ENCODE assay signal across 12 cellular contexts in genomic region chr6:44188819-44189218, GRCh38. TPM values are rescaled to one million over a fixed set of nuclear protein-coding genes. Genes with fewer than 3 reads are reported as not detected.
"Had no signal": no experiment of that assay in that cellular context is flagged by ENCODE, and none has a peak within 500 bp of the region (broad histone marks: within the 10 kb centered on the region; RNA-seq: fewer than 3 reads in every experiment).

No MANE protein-coding gene starts in this region.

- H3K4me1 ChIP-seq: HAP-1 had no signal

- H3K4me3 ChIP-seq: GM23248, GM23338, HAP-1 had no signal

- FAIRE-seq: H1, H54 had no signal

- H2AFZ ChIP-seq: GM23248 had no signal

- H3K9ac ChIP-seq: GM23248 had no signal

- H3K27ac ChIP-seq: GM23248 had no signal

- ATAC-seq: GM23338, HCT116 had no signal

- H3K9me3 ChIP-seq: HAP-1 had no signal

- H3K36me3 ChIP-seq: HAP-1 had no signal

- H3K4me2 ChIP-seq: GM23338 had no signal

- DNase-seq: GM23248, GOT3, H7, H9, HCEC 1CT, HFFc6 had no signal

RNA-seq across cellular contexts. Expression of gene MYMX, which starts 27.9 kb away (rescaled TPM):
- total RNA-seq: GM23248, H4, HFFc6 had no signal
- polyA plus RNA-seq: GM23248 had no signal

RNA-seq across cellular contexts. Expression of gene CAPN11, which starts 30.2 kb away (rescaled TPM):
- total RNA-seq: GM23248, H4, HFFc6 had no signal
- polyA plus RNA-seq: GM23248 had no signal
